In the genomic region with DNA sequence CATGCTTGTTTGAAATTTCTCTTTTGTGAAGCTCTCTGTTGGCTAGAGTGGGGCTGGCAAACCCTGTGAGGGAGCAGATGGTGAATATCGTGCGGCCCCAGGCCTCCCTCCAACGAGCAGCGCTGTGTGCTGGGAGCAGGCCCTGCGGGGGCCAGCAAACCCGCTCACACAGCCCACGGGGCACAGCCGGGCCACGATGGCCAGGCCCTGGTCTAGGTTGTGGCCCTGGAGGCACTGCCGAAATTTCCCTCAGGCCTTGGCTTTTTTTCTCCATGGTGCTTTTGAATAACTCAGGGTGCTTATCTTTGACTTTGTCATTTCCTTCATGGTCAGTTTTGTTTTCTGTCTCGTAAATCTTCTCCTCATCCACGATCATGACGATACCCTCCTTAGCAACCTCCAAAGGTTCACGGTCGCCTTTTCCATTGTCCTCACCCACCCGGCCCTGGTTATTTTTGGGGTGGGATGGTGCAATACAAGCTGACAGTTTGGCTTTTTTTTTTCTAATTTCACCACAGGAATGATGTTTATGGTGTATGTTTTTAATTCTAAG, we compare ENCODE assay signal across 12 cellular contexts. TPM values are rescaled to one million over a fixed set of nuclear protein-coding genes. Genes with fewer than 3 reads are reported as not detected.
DNase-seq lines count a peak whose midpoint lies in the region; ATAC-seq and TF ChIP-seq lines count a peak whose summit lies in the region.
"Had no signal": no experiment of that assay in that cellular context is flagged by ENCODE, and none has a peak within 500 bp of the region (broad histone marks: within the 10 kb centered on the region; RNA-seq: fewer than 3 reads in every experiment).

No MANE protein-coding gene starts in this region.

- no peak for TF ChIP-seq CTCF in brain microvascular endothelial cell (IDR thresholded peaks at IDR 0.05; ENCODE audit: low read depth, low read length, missing control alignments)

- no peaks in the 10 kb centered on the region for H3K27me3 Mint-ChIP-seq in activated T-cell treated with anti-CD3 and anti-CD28 coated beads, Interleukin-2, amount 50 U/mL, for 24 hours
- no peaks in the 10 kb centered on the region for H3K27me3 Mint-ChIP-seq in activated T-cell treated with anti-CD3 and anti-CD28 coated beads, Interleukin-2, amount 50 U/mL, for 4 hours (ENCODE audit: low read depth)
- H3K27me3 Mint-ChIP-seq: effector memory CD8-positive, alpha-beta T cell had no signal

- DNase-seq in activated T-cell treated with anti-CD3 and anti-CD28 coated beads, Interleukin-2, amount 50 U/mL, for 24 hours, result no peak
- DNase-seq in activated T-cell treated with anti-CD3 and anti-CD28 coated beads, Interleukin-2, amount 50 U/mL, for 4 hours, result no peak
- DNase-seq in amniotic epithelial cell (ENCODE audit: low read depth) (peak; percentile 61), iris pigment epithelial cell (ENCODE audit: low read depth) (peak; percentile 25), brain microvascular endothelial cell (no peak), NCI-H526 (lab: John Stamatoyannopoulos, UW) (no peak)
- DNase-seq: activated CD4-positive, CD25-positive, alpha-beta regulatory T cell; activated gamma-delta T cell; effector memory CD8-positive, alpha-beta T cell; NCI-H1105 treated with DMSO at 0.1 percent for 48 hours had no signal

- ATAC-seq in activated T-cell treated with anti-CD3 and anti-CD28 coated beads, Interleukin-2, amount 50 U/mL, for 4 hours, result no peak
- no peak for ATAC-seq in HG03432 (IDR thresholded peaks at IDR 0.05; ENCODE audit: unreplicated experiment)
- ATAC-seq: effector memory CD8-positive, alpha-beta T cell had no signal

- no peaks in the 10 kb centered on the region for H3K9me3 Mint-ChIP-seq in activated T-cell treated with anti-CD3 and anti-CD28 coated beads, Interleukin-2, amount 50 U/mL, for 24 hours
- no peaks in the 10 kb centered on the region for H3K9me3 Mint-ChIP-seq in activated T-cell treated with anti-CD3 and anti-CD28 coated beads, Interleukin-2, amount 50 U/mL, for 4 hours
- H3K9me3 Mint-ChIP-seq: effector memory CD8-positive, alpha-beta T cell had no signal

- H3K27me3 ChIP-seq in brain microvascular endothelial cell (replicated peaks), result no peaks in the 10 kb centered on the region

- H3K4me1 Mint-ChIP-seq in activated T-cell treated with anti-CD3 and anti-CD28 coated beads, Interleukin-2, amount 50 U/mL, for 24 hours (ENCODE audit: low read depth), result peaks cover 23% of the 10 kb centered on the region
- peaks cover 8% of the 10 kb centered on the region for H3K4me1 Mint-ChIP-seq in activated T-cell treated with anti-CD3 and anti-CD28 coated beads, Interleukin-2, amount 50 U/mL, for 4 hours (ENCODE audit: low read depth)

- H3K27ac ChIP-seq in temporal lobe (ENCODE audit: low read depth, low read length) (peak overlapping the region; percentile 48), brain microvascular endothelial cell (no peak overlapping the region)

- in situ Hi-C loops in brain microvascular endothelial cell (cut with HindIII; ENCODE audit: low pct_ligation_motif_present, low sequenced_read_pairs), result no loop called here

- no peak overlapping the region for H3K4me3 Mint-ChIP-seq in activated T-cell treated with anti-CD3 and anti-CD28 coated beads, Interleukin-2, amount 50 U/mL, for 24 hours
- H3K4me3 Mint-ChIP-seq in activated T-cell treated with anti-CD3 and anti-CD28 coated beads, Interleukin-2, amount 50 U/mL, for 4 hours, result no peak overlapping the region
- H3K4me3 Mint-ChIP-seq: effector memory CD8-positive, alpha-beta T cell had no signal

- H3K36me3 ChIP-seq in brain microvascular endothelial cell (replicated peaks), result peaks cover 15% of the 10 kb centered on the region

- H3K36me3 Mint-ChIP-seq in activated T-cell treated with anti-CD3 and anti-CD28 coated beads, Interleukin-2, amount 50 U/mL, for 24 hours (ENCODE audit: low read depth), result peaks cover 38% of the 10 kb centered on the region
- H3K36me3 Mint-ChIP-seq in activated T-cell treated with anti-CD3 and anti-CD28 coated beads, Interleukin-2, amount 50 U/mL, for 4 hours (ENCODE audit: insufficient read depth), result peaks cover 17% of the 10 kb centered on the region

- H3K27ac Mint-ChIP-seq in activated T-cell treated with anti-CD3 and anti-CD28 coated beads, Interleukin-2, amount 50 U/mL, for 24 hours, result peak overlapping the region; percentile 68

- no peak overlapping the region for H3K4me3 ChIP-seq in brain microvascular endothelial cell (ENCODE audit: low read depth, low read length)

RNA-seq across cellular contexts. Expression of a gene that starts 20.7 kb away (rescaled TPM):
- total RNA-seq in activated T-cell treated with anti-CD3 and anti-CD28 coated beads, Interleukin-2, amount 50 U/mL, for 4 hours, result 10 to 100 TPM; 20.7 to 27.8 (median 23.0) TPM
- total RNA-seq in temporal lobe, result 54.6 TPM

RNA-seq across cellular contexts. Expression of a gene that starts 37.4 kb away (rescaled TPM):
- total RNA-seq in activated T-cell treated with anti-CD3 and anti-CD28 coated beads, Interleukin-2, amount 50 U/mL, for 4 hours, result under 1 TPM; 0.48 to 0.79 (median 0.53) TPM
- total RNA-seq in temporal lobe, result 0.49 TPM

RNA-seq across cellular contexts. Expression of a gene that starts 52.0 kb away (rescaled TPM):
- total RNA-seq in activated T-cell treated with anti-CD3 and anti-CD28 coated beads, Interleukin-2, amount 50 U/mL, for 4 hours, result 10 to 100 TPM; 13.7 to 16.0 (median 15.1) TPM
- 6.4 TPM for total RNA-seq in temporal lobe

RNA-seq across cellular contexts. Expression of a gene that starts 52.2 kb away (rescaled TPM):
- 100 to 1,000 TPM; 227 to 249 (median 244) TPM for total RNA-seq in activated T-cell treated with anti-CD3 and anti-CD28 coated beads, Interleukin-2, amount 50 U/mL, for 4 hours
- 87.8 TPM for total RNA-seq in temporal lobe

Comparison
In these comparisons a context has a peak if more than half of its experiments do, and no peak if none do; other contexts are left out.
1. DNase-seq: peak in amniotic epithelial cell (single experiment) and iris pigment epithelial cell (single experiment); none in activated T-cell treated with anti-CD3 and anti-CD28 coated beads, Interleukin-2, amount 50 U/mL, for 24 hours (single experiment), activated T-cell treated with anti-CD3 and anti-CD28 coated beads, Interleukin-2, amount 50 U/mL, for 4 hours (single experiment), brain microvascular endothelial cell (single experiment) and NCI-H526 (0 of 2).